Comparison of ENCODE assay signal across 19 cellular contexts in genomic region chr7:85833071-85833470, GRCh38.
DNase-seq lines count a peak whose midpoint lies in the region; ATAC-seq and TF ChIP-seq lines count a peak whose summit lies in the region.
"Had no signal": no experiment of that assay in that cellular context is flagged by ENCODE, and none has a peak within 500 bp of the region (broad histone marks: within the 10 kb centered on the region; RNA-seq: fewer than 3 reads in every experiment).

No MANE protein-coding gene starts in this region.

- H3K4me2 ChIP-seq in GM23248 (ENCODE audit: unreplicated experiment) (peak overlapping the region; percentile 69), GM23338 (no peak overlapping the region)

- no peaks in the 10 kb centered on the region for H3K27me3 Mint-ChIP-seq in GM23338 (ENCODE audit: insufficient read depth, low read depth, poor library complexity)
- H3K27me3 Mint-ChIP-seq: B cell; CD4-positive, alpha-beta memory T cell had no signal

- H3K79me2 ChIP-seq in GM23248 (ENCODE audit: insufficient read depth) (no peaks in the 10 kb centered on the region), GM23338 (replicated peaks; ENCODE audit: insufficient read depth) (no peaks in the 10 kb centered on the region)

- 0 out of 2 replicates have a peak overlapping the region, but pooled peaks have one; percentile 2 for H3K27ac ChIP-seq in GM23248
- no peak overlapping the region for H3K27ac ChIP-seq in GM23338 (ENCODE audit: low read depth)
- H3K27ac ChIP-seq: SJSA1 had no signal

- WGBS in GM23248 (ENCODE audit: low coverage in 1 of 2, low lambda C conversion rate in 2 of 2, missing lambda C conversion rate in 2 of 2), 2 experiments = 1 to 4% methylated on average over 3 of the region's 3 CpGs

- H3K9me3 ChIP-seq in GM23248 (ENCODE audit: low read depth) = no peaks in the 10 kb centered on the region
- H3K9me3 ChIP-seq: SJSA1 had no signal

- H3K9me2 ChIP-seq in GM23248 (ENCODE audit: insufficient read depth) = no peaks in the 10 kb centered on the region
- H3K9me2 ChIP-seq in GM23338 (ENCODE audit: insufficient read depth) = no peaks in the 10 kb centered on the region

- TF ChIP-seq CTCF in AG04449 (IDR thresholded peaks at IDR 0.05; ENCODE audit: insufficient read depth, low read length, missing control alignments) = no peak
- TF ChIP-seq CTCF in astrocyte of the spinal cord (IDR thresholded peaks at IDR 0.05; ENCODE audit: low read depth, low read length) = no peak
- no peak for TF ChIP-seq CTCF in GM23338 (conservative IDR thresholded peaks at IDR 0.05; ENCODE audit: low read depth in 2 of 2)

- H3K36me3 ChIP-seq in GM23248 (ENCODE audit: low read depth) = no peaks in the 10 kb centered on the region
- H3K36me3 ChIP-seq in GM23338 (ENCODE audit: insufficient read depth) = no peaks in the 10 kb centered on the region
- H3K36me3 ChIP-seq: SJSA1 had no signal

- peaks cover 10% of the 10 kb centered on the region; the same call in 2 of the 3 replicates for H3K4me1 Mint-ChIP-seq in GM23338
- H3K4me1 Mint-ChIP-seq: B cell; CD4-positive, alpha-beta memory T cell had no signal

- CTCF ChIA-PET in AG04449 (lab: Yijun Ruan, JAX) = interaction anchor here (7.2 kb wide), 1 partner anchor 803 kb away, joined by 130 read pairs; no protein-coding TSS in a partner anchor

- no peak for ATAC-seq in GM23338
- no peak for ATAC-seq in HG03520 (IDR thresholded peaks at IDR 0.05; ENCODE audit: unreplicated experiment)
- ATAC-seq: K562, PC-3 had no signal

- DNase-seq in AG04449 (ENCODE audit: low read depth, low spot score) (peak; percentile 31), GM23248 (peak; percentile 56), astrocyte of the spinal cord (ENCODE audit: low read depth, low spot score) (peak; percentile 18), fibroblast of the conjunctiva (ENCODE audit: low read depth) (peak; percentile 32), GM23338 (ENCODE audit: low spot score) (no peak), iPS-NIHi7 (ENCODE audit: extremely low spot score) (no peak)
- DNase-seq in activated naive CD4-positive, alpha-beta T cell (lab: John Stamatoyannopoulos, UW) = no peak
- DNase-seq: 8988T; CD4-positive, alpha-beta memory T cell; NCI-H1436; NCI-H2081 treated with DMSO at 0.1 percent for 48 hours; NCI-H226; NCI-H526 treated with DMSO at 0.1 percent for 48 hours; NK-92 treated with Interleukin-12 subunit alpha and Interleukin-12 subunit beta, amount 100 ng/mL, for 24 hours; PC-3 had no signal

- peaks cover 28% of the 10 kb centered on the region for H3K4me1 ChIP-seq in GM23248 (ENCODE audit: insufficient read depth)
- H3K4me1 ChIP-seq in GM23338 (ENCODE audit: insufficient read depth) = peaks cover 9% of the 10 kb centered on the region; the same call in 1 of the 2 replicates
- H3K4me1 ChIP-seq: SJSA1 had no signal

- H4K20me1 ChIP-seq in GM23248 (ENCODE audit: insufficient read depth) (no peaks in the 10 kb centered on the region), GM23338 (replicated peaks; ENCODE audit: insufficient read depth) (no peaks in the 10 kb centered on the region)

- peak overlapping the region; percentile 56 for H2AFZ ChIP-seq in GM23248
- H2AFZ ChIP-seq in GM23338 = no peak overlapping the region

- no peaks in the 10 kb centered on the region for H3K27me3 ChIP-seq in GM23248 (replicated peaks; ENCODE audit: insufficient read depth)
- no peaks in the 10 kb centered on the region for H3K27me3 ChIP-seq in GM23338 (ENCODE audit: insufficient read depth)
- H3K27me3 ChIP-seq: SJSA1 had no signal

- H3K4me3 Mint-ChIP-seq in GM23338 = no peak overlapping the region
- H3K4me3 Mint-ChIP-seq: B cell; CD4-positive, alpha-beta memory T cell had no signal

- no peak overlapping the region for H3K27ac Mint-ChIP-seq in GM23338
- H3K27ac Mint-ChIP-seq: B cell; CD4-positive, alpha-beta memory T cell had no signal

- 0 out of 2 replicates have a peak, but pooled peaks cover 9% of the 10 kb centered on the region for H3F3A ChIP-seq in GM23248 (ENCODE audit: insufficient read depth)
- H3F3A ChIP-seq in GM23338 (replicated peaks; ENCODE audit: low read depth) = no peaks in the 10 kb centered on the region

- no peaks in the 10 kb centered on the region for H3K36me3 Mint-ChIP-seq in GM23338 (ENCODE audit: low read depth)
- H3K36me3 Mint-ChIP-seq: CD4-positive, alpha-beta memory T cell had no signal

- in situ Hi-C loops in GM23248 (cut with MboI) = loop anchor here (5.0 to 25.0 kb wide), 4 partner anchors 271 to 1896 kb away; partner anchors contain the start of gene SEMA3D
- in situ Hi-C loops in astrocyte of the spinal cord (cut with HindIII; ENCODE audit: low sequenced_read_pairs) = no loop called here

- H3K9ac ChIP-seq in GM23248 = no peak overlapping the region

- H3K9me3 Mint-ChIP-seq in GM23338 = no peaks in the 10 kb centered on the region

- POLR2A ChIA-PET in AG04449 (lab: Yijun Ruan, JAX) = no interaction called here

- H3K4me3 ChIP-seq in AG04449 (ENCODE audit: low read depth, low read length) (no peak overlapping the region), GM23248 (peak overlapping the region; percentile 23; the same call in 1 of the 2 replicates), astrocyte of the spinal cord (ENCODE audit: low read depth, low read length) (no peak overlapping the region), GM23338 (no peak overlapping the region)
- H3K4me3 ChIP-seq: K562, SJSA1 had no signal

TF ChIP-seq in GM23338, 12 proteins besides CTCF, POLR2A, EP300 and RAD21 (continues in another document):
- TF ChIP-seq EZH2phosphoT487 (IDR thresholded peaks at IDR 0.05; ENCODE audit: unreplicated experiment) (no peak), REST (IDR thresholded peaks at IDR 0.05; ENCODE audit: unreplicated experiment) (no peak), POLR2AphosphoS5 (IDR thresholded peaks at IDR 0.05; ENCODE audit: low read depth) (no peak), JUNB (IDR thresholded peaks at IDR 0.05; ENCODE audit: unreplicated experiment) (no peak), NANOG (IDR thresholded peaks at IDR 0.05; ENCODE audit: borderline replicate concordance) (no peak), ETS1 (IDR thresholded peaks at IDR 0.05) (no peak), CREB1 (CRISPR knock-in tag; IDR thresholded peaks at IDR 0.05; ENCODE audit: low read depth) (no peak)

Comparison
In these comparisons a context has a peak if more than half of its experiments do, and no peak if none do; other contexts are left out.
1. DNase-seq: peak in AG04449 (single experiment), GM23248 (single experiment), astrocyte of the spinal cord (single experiment) and fibroblast of the conjunctiva (single experiment); none in GM23338 (single experiment), iPS-NIHi7 (single experiment) and activated naive CD4-positive, alpha-beta T cell (0 of 4).